ENCODE assay signal across 1 cellular context in the genomic region with DNA sequence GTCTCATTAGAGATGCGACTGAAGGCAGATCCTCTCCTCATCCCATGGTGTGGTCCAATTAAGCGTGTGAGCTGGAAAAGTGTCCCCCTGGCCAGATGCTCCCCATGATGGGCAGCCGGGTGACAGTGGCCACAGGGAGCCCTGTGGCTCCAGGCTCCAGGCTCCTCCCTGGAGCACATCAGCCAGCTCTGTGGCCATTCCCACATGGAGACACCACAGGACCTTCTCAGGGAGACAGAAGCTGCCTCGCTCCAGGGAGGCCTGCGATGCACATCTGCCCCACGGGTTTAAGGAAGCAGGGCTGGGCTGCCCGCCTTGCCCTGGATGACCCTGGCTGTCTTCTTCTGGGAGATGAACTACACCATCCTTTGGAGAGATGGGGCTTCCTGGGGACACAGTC.
TF ChIP-seq lines count a peak whose summit lies in the region.

No MANE protein-coding gene starts in this region.

TF ChIP-seq in IMR-90, 13 proteins besides CTCF, POLR2A, EP300 and RAD21 (continued from another document):
- TF ChIP-seq, protein P1, sequence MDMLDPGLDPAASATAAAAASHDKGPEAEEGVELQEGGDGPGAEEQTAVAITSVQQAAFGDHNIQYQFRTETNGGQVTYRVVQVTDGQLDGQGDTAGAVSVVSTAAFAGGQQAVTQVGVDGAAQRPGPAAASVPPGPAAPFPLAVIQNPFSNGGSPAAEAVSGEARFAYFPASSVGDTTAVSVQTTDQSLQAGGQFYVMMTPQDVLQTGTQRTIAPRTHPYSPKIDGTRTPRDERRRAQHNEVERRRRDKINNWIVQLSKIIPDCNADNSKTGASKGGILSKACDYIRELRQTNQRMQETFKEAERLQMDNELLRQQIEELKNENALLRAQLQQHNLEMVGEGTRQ (IDR thresholded peaks at IDR 0.05; ENCODE audit: low read depth, low read length): no peak
- no peak for TF ChIP-seq MXI1 (IDR thresholded peaks at IDR 0.05; ENCODE audit: borderline replicate concordance, low read depth, low read length)
- TF ChIP-seq MAZ (IDR thresholded peaks at IDR 0.05; ENCODE audit: borderline replicate concordance, low read depth, low read length): no peak
- TF ChIP-seq BHLHE40 (IDR thresholded peaks at IDR 0.05; ENCODE audit: low read depth, low read length): no peak
